Comparison of ENCODE assay signal across 8 cellular contexts in genomic region chr7:112940314-112940732, GRCh38.
DNase-seq lines count a peak whose midpoint lies in the region; ATAC-seq lines count a peak whose summit lies in the region.

No MANE protein-coding gene starts in this region.

- no peaks in the 10 kb centered on the region for H3K36me3 Mint-ChIP-seq in activated naive CD4-positive, alpha-beta T cell treated with anti-CD3 and anti-CD28 coated beads, Interleukin-2, amount 50 U/mL, for 24 hours
- H3K36me3 Mint-ChIP-seq in activated naive CD8-positive, alpha-beta T cell treated with anti-CD3 and anti-CD28 coated beads, Interleukin-2, amount 10 ng/mL, durations not matched to agents 7 days and 5 days: peaks cover 6% of the 10 kb centered on the region
- no peaks in the 10 kb centered on the region for H3K36me3 Mint-ChIP-seq in immature natural killer cell

- no peaks in the 10 kb centered on the region for H3K9me3 Mint-ChIP-seq in activated naive CD4-positive, alpha-beta T cell treated with anti-CD3 and anti-CD28 coated beads, Interleukin-2, amount 50 U/mL, for 24 hours
- H3K9me3 Mint-ChIP-seq in activated naive CD8-positive, alpha-beta T cell treated with anti-CD3 and anti-CD28 coated beads, Interleukin-2, amount 10 ng/mL, durations not matched to agents 7 days and 5 days: no peaks in the 10 kb centered on the region
- no peaks in the 10 kb centered on the region for H3K9me3 Mint-ChIP-seq in immature natural killer cell

- peak overlapping the region; percentile 81 for H3K27ac ChIP-seq in substantia nigra (ENCODE audit: low read depth, low read length, poor library complexity, severe bottlenecking)

- H3K27ac Mint-ChIP-seq in activated naive CD4-positive, alpha-beta T cell treated with anti-CD3 and anti-CD28 coated beads, Interleukin-2, amount 50 U/mL, for 24 hours: peak overlapping the region; percentile 97
- H3K27ac Mint-ChIP-seq in activated naive CD8-positive, alpha-beta T cell treated with anti-CD3 and anti-CD28 coated beads, Interleukin-2, amount 10 ng/mL, durations not matched to agents 7 days and 5 days: peak overlapping the region; percentile 91
- peak overlapping the region; percentile 88 to 99 (median 98) for H3K27ac Mint-ChIP-seq in immature natural killer cell

- peak overlapping the region; percentile 94 for H3K4me3 Mint-ChIP-seq in activated naive CD4-positive, alpha-beta T cell treated with anti-CD3 and anti-CD28 coated beads, Interleukin-2, amount 50 U/mL, for 24 hours
- H3K4me3 Mint-ChIP-seq in activated naive CD8-positive, alpha-beta T cell treated with anti-CD3 and anti-CD28 coated beads, Interleukin-2, amount 10 ng/mL, durations not matched to agents 7 days and 5 days: peak overlapping the region; percentile 89
- H3K4me3 Mint-ChIP-seq in immature natural killer cell: peak overlapping the region; percentile 87 to 100 (median 93)

- no peaks in the 10 kb centered on the region for H3K27me3 Mint-ChIP-seq in activated naive CD4-positive, alpha-beta T cell treated with anti-CD3 and anti-CD28 coated beads, Interleukin-2, amount 50 U/mL, for 24 hours
- peaks cover 2% of the 10 kb centered on the region for H3K27me3 Mint-ChIP-seq in activated naive CD8-positive, alpha-beta T cell treated with anti-CD3 and anti-CD28 coated beads, Interleukin-2, amount 10 ng/mL, durations not matched to agents 7 days and 5 days
- peaks cover 7 to 19% (median 16%) of the 10 kb centered on the region in 3 donors for H3K27me3 Mint-ChIP-seq in immature natural killer cell (ENCODE audit: low read depth in 3 of 3)

- no peak for DNase-seq in activated naive CD4-positive, alpha-beta T cell treated with Interleukin-2 at 50 U/mL for 16 hours
- no peak for DNase-seq in activated naive CD8-positive, alpha-beta T cell treated with anti-CD3 and anti-CD28 coated beads, Interleukin-2, amount 10 ng/mL, durations not matched to agents 7 days and 5 days
- no peak for DNase-seq in immature natural killer cell
- DNase-seq in substantia nigra (lab: John Stamatoyannopoulos, UW): peak in 1 of 49 donors; percentile 21
- no peak for DNase-seq in SHP77 treated with DMSO at 0.1 percent for 48 hours (lab: John Stamatoyannopoulos, UW)
- no peak for DNase-seq in SK-N-DZ (ENCODE audit: low spot score)

- POLR2A ChIA-PET in activated naive CD8-positive, alpha-beta T cell treated with anti-CD3 and anti-CD28 coated beads, Interleukin-2, amount 10 ng/mL, durations not matched to agents 7 days and 5 days (lab: Charles Lee): interaction anchor here (0.7 to 1.9 kb wide), 4 partner anchors 10 to 490 kb away, joined by 3 to 6 read pairs (median 3); partner anchors contain the start of genes IFRD1 and TMEM168

- peaks cover 52% of the 10 kb centered on the region for H3K4me1 Mint-ChIP-seq in activated naive CD4-positive, alpha-beta T cell treated with anti-CD3 and anti-CD28 coated beads, Interleukin-2, amount 50 U/mL, for 24 hours
- peaks cover 25% of the 10 kb centered on the region for H3K4me1 Mint-ChIP-seq in activated naive CD8-positive, alpha-beta T cell treated with anti-CD3 and anti-CD28 coated beads, Interleukin-2, amount 10 ng/mL, durations not matched to agents 7 days and 5 days
- H3K4me1 Mint-ChIP-seq in immature natural killer cell: peaks cover 33 to 44% of the 10 kb centered on the region in 2 donors

- ATAC-seq in HG03159 (IDR thresholded peaks at IDR 0.05; ENCODE audit: unreplicated experiment): peak; percentile 54
- no peak for ATAC-seq in activated naive CD8-positive, alpha-beta T cell treated with anti-CD3 and anti-CD28 coated beads, Interleukin-2, amount 10 ng/mL, durations not matched to agents 7 days and 5 days (ENCODE audit: low read depth)
